Comparison of ENCODE assay signal across 28 cellular contexts in genomic region chr4:1283711-1284110, GRCh38.
"Had no signal": no experiment of that assay in that cellular context is flagged by ENCODE, and none has a peak within 500 bp of the region (broad histone marks: within the 10 kb centered on the region; RNA-seq: fewer than 3 reads in every experiment).

No MANE protein-coding gene starts in this region.

- H3K27ac ChIP-seq: left lung, lower lobe of right lung, neural progenitor cell, neutrophil, ovary, right atrium auricular region, right lobe of liver, skin epidermis, stomach, testis, thyroid gland, transverse colon, upper lobe of left lung, vagina had no signal

- H3K4me3 ChIP-seq: left lung, lower lobe of right lung, neural progenitor cell, ovary, right atrium auricular region, right lobe of liver, skin epidermis, stomach, testis, thyroid gland, transverse colon, upper lobe of left lung, vagina had no signal

- H3K9me3 ChIP-seq: lower lobe of right lung, neutrophil, ovary, right atrium auricular region, right lobe of liver, stomach, testis, thyroid gland, transverse colon, upper lobe of left lung, vagina had no signal

- ATAC-seq: left colon; left lung; lower lobe of right lung; natural killer cell; right lobe of liver; stimulated activated naive B cell treated with anti-CD40 and anti-IgM and Interleukin-4, amounts not matched to agents 10 μg/mL and 1 μg/mL and 100 μg/mL, for 72 hours; stimulated activated naive CD8-positive, alpha-beta T cell treated with anti-CD3 and anti-CD28 coated beads, Interleukin-15, Interleukin-2, amounts not matched to agents 100 U/mL and 50 U/mL, for 24 hours had no signal

- H3K36me3 ChIP-seq: left lung, lower lobe of right lung, neural progenitor cell, neutrophil, ovary, right atrium auricular region, right lobe of liver, stomach, thyroid gland, transverse colon, upper lobe of left lung, vagina had no signal

- H3K9ac ChIP-seq: neural progenitor cell had no signal

- H3K4me2 ChIP-seq: neural progenitor cell had no signal

- H2AFZ ChIP-seq: neural progenitor cell had no signal

- H3K27me3 ChIP-seq: left lung, neutrophil, ovary, right atrium auricular region, right lobe of liver, stomach, testis, thyroid gland, transverse colon, upper lobe of left lung, vagina had no signal

- DNase-seq: hippocampal formation; left colon; left lung; lower lobe of right lung; mammary epithelial cell; mesenchymal stem cell; naive B cell; natural killer cell; nephron progenitor cell; occipital lobe; ovary; right lobe of liver; stimulated activated CD4-positive, alpha-beta T cell treated with anti-CD3 and anti-CD28 coated beads, Interleukin-12 subunit alpha, Interleukin-12 subunit beta, amount 100 ng/mL, for 4 hours; stimulated activated CD4-positive, alpha-beta T cell treated with anti-CD3 and anti-CD28 coated beads, Interleukin-15, amount 100 ng/mL, for 24 hours; stimulated activated CD4-positive, alpha-beta T cell treated with anti-CD3 and anti-CD28 coated beads, Interleukin-2, amount 100 ng/mL, for 24 hours; stimulated activated CD4-positive, alpha-beta T cell treated with anti-CD3 and anti-CD28 coated beads, Interleukin-4, amount 100 ng/mL, for 1 hour; stimulated activated naive B cell treated with anti-CD40 and anti-IgM and Interleukin-4, amounts not matched to agents 10 μg/mL and 1 μg/mL and 100 μg/mL, for 72 hours; stimulated activated naive CD8-positive, alpha-beta T cell treated with anti-CD3 and anti-CD28 coated beads, Interleukin-15, Interleukin-2, amounts not matched to agents 100 U/mL and 50 U/mL, for 24 hours; stomach; testis; thyroid gland; transverse colon had no signal

- H3K4me1 ChIP-seq: right lobe of liver, thyroid gland had no signal
